1 cellular context compared by ENCODE assay signal in the genomic region with DNA sequence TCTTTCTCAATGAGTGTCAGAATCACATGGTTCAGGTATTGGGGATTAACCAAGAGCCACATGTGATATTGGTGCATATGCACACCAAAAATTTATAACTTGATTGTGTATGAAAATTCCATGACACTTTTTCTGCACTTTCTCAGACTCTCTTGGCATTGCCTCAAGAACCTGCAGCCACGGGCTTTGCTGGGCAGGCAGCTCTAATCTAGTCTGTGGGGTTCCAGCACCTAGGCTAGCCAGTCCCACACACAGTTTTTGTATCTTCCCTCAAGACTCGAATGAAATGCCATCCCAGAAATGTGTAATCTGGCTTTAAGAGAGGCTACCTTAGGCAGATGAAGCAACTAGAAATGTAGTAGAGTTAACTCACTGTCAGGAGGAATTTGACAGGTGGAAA.
TF ChIP-seq lines count a peak whose summit lies in the region.

No MANE protein-coding gene starts in this region.

TF ChIP-seq in GM23338, 12 proteins besides CTCF, POLR2A, EP300 and RAD21 (continued from another document):
- TF ChIP-seq, protein P1, sequence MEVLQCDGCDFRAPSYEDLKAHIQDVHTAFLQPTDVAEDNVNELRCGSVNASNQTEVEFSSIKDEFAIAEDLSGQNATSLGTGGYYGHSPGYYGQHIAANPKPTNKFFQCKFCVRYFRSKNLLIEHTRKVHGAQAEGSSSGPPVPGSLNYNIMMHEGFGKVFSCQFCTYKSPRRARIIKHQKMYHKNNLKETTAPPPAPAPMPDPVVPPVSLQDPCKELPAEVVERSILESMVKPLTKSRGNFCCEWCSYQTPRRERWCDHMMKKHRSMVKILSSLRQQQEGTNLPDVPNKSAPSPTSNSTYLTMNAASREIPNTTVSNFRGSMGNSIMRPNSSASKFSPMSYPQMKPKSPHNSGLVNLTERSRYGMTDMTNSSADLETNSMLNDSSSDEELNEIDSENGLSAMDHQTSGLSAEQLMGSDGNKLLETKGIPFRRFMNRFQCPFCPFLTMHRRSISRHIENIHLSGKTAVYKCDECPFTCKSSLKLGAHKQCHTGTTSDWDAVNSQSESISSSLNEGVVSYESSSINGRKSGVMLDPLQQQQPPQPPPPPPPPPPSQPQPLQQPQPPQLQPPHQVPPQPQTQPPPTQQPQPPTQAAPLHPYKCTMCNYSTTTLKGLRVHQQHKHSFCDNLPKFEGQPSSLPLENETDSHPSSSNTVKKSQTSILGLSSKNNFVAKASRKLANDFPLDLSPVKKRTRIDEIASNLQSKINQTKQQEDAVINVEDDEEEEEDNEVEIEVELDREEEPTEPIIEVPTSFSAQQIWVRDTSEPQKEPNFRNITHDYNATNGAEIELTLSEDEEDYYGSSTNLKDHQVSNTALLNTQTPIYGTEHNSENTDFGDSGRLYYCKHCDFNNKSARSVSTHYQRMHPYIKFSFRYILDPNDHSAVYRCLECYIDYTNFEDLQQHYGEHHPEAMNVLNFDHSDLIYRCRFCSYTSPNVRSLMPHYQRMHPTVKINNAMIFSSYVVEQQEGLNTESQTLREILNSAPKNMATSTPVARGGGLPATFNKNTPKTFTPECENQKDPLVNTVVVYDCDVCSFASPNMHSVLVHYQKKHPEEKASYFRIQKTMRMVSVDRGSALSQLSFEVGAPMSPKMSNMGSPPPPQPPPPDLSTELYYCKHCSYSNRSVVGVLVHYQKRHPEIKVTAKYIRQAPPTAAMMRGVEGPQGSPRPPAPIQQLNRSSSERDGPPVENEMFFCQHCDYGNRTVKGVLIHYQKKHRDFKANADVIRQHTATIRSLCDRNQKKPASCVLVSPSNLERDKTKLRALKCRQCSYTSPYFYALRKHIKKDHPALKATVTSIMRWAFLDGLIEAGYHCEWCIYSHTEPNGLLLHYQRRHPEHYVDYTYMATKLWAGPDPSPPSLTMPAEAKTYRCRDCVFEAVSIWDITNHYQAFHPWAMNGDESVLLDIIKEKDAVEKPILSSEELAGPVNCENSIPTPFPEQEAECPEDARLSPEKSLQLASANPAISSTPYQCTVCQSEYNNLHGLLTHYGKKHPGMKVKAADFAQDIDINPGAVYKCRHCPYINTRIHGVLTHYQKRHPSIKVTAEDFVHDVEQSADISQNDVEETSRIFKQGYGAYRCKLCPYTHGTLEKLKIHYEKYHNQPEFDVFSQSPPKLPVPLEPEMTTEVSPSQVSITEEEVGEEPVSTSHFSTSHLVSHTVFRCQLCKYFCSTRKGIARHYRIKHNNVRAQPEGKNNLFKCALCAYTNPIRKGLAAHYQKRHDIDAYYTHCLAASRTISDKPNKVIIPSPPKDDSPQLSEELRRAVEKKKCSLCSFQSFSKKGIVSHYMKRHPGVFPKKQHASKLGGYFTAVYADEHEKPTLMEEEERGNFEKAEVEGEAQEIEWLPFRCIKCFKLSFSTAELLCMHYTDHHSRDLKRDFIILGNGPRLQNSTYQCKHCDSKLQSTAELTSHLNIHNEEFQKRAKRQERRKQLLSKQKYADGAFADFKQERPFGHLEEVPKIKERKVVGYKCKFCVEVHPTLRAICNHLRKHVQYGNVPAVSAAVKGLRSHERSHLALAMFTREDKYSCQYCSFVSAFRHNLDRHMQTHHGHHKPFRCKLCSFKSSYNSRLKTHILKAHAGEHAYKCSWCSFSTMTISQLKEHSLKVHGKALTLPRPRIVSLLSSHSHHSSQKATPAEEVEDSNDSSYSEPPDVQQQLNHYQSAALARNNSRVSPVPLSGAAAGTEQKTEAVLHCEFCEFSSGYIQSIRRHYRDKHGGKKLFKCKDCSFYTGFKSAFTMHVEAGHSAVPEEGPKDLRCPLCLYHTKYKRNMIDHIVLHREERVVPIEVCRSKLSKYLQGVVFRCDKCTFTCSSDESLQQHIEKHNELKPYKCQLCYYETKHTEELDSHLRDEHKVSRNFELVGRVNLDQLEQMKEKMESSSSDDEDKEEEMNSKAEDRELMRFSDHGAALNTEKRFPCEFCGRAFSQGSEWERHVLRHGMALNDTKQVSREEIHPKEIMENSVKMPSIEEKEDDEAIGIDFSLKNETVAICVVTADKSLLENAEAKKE (CRISPR knock-in tag; IDR thresholded peaks at IDR 0.05): no peak
- no peak for TF ChIP-seq ZNF114 (CRISPR knock-in tag; IDR thresholded peaks at IDR 0.05)
- no peak for TF ChIP-seq ZNF331 (CRISPR knock-in tag; IDR thresholded peaks at IDR 0.05; ENCODE audit: low read depth)
- TF ChIP-seq EZH2phosphoT487 (IDR thresholded peaks at IDR 0.05; ENCODE audit: unreplicated experiment): no peak
- no peak for TF ChIP-seq NANOG (IDR thresholded peaks at IDR 0.05; ENCODE audit: borderline replicate concordance)
- TF ChIP-seq, protein P2, sequence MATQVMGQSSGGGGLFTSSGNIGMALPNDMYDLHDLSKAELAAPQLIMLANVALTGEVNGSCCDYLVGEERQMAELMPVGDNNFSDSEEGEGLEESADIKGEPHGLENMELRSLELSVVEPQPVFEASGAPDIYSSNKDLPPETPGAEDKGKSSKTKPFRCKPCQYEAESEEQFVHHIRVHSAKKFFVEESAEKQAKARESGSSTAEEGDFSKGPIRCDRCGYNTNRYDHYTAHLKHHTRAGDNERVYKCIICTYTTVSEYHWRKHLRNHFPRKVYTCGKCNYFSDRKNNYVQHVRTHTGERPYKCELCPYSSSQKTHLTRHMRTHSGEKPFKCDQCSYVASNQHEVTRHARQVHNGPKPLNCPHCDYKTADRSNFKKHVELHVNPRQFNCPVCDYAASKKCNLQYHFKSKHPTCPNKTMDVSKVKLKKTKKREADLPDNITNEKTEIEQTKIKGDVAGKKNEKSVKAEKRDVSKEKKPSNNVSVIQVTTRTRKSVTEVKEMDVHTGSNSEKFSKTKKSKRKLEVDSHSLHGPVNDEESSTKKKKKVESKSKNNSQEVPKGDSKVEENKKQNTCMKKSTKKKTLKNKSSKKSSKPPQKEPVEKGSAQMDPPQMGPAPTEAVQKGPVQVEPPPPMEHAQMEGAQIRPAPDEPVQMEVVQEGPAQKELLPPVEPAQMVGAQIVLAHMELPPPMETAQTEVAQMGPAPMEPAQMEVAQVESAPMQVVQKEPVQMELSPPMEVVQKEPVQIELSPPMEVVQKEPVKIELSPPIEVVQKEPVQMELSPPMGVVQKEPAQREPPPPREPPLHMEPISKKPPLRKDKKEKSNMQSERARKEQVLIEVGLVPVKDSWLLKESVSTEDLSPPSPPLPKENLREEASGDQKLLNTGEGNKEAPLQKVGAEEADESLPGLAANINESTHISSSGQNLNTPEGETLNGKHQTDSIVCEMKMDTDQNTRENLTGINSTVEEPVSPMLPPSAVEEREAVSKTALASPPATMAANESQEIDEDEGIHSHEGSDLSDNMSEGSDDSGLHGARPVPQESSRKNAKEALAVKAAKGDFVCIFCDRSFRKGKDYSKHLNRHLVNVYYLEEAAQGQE (IDR thresholded peaks at IDR 0.05; ENCODE audit: unreplicated experiment): no peak
- no peak for TF ChIP-seq CREB1 (CRISPR knock-in tag; IDR thresholded peaks at IDR 0.05; ENCODE audit: low read depth)
- TF ChIP-seq, protein P3, sequence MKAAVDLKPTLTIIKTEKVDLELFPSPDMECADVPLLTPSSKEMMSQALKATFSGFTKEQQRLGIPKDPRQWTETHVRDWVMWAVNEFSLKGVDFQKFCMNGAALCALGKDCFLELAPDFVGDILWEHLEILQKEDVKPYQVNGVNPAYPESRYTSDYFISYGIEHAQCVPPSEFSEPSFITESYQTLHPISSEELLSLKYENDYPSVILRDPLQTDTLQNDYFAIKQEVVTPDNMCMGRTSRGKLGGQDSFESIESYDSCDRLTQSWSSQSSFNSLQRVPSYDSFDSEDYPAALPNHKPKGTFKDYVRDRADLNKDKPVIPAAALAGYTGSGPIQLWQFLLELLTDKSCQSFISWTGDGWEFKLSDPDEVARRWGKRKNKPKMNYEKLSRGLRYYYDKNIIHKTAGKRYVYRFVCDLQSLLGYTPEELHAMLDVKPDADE (IDR thresholded peaks at IDR 0.05): no peak
- TF ChIP-seq JUNB (IDR thresholded peaks at IDR 0.05; ENCODE audit: unreplicated experiment): no peak
- TF ChIP-seq EZH2 (IDR thresholded peaks at IDR 0.05; ENCODE audit: low read depth, unreplicated experiment): no peak
